ENCODE assay signal across 14 cellular contexts in the genomic region with DNA sequence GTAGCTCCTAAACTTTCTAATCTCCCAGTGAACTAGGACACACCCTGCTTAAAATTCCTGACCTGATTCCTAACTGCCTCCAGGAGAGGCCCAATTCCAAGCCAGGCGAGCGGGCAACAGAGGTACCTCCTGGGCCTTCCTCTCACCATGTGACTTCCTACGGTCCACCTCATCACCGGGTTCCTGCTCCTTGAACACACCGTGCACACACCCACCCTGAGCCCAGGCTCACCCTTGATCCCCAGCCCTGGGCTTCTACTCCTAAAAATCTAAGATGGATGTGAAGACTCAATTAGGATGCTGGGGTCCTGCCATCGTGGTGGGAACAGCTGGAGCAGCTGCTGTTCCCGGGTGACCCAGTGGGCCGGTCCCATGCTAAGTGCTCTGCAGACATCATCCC.
"Had no signal": no experiment of that assay in that cellular context is flagged by ENCODE, and none has a peak within 500 bp of the region (broad histone marks: within the 10 kb centered on the region; RNA-seq: fewer than 3 reads in every experiment).

No MANE protein-coding gene starts in this region.

- H3K27me3 ChIP-seq: brain microvascular endothelial cell, foreskin keratinocyte, suprapubic skin had no signal

- H3K36me3 ChIP-seq: brain microvascular endothelial cell had no signal

- H3K4me1 ChIP-seq: foreskin keratinocyte had no signal

- H3K9me3 ChIP-seq: lower lobe of right lung, suprapubic skin had no signal

- ATAC-seq: foreskin keratinocyte; left cardiac atrium; lower lobe of right lung; stimulated activated naive CD8-positive, alpha-beta T cell treated with anti-CD3 and anti-CD28 coated beads, Interleukin-15, Interleukin-2, amounts not matched to agents 100 U/mL and 50 U/mL, for 24 hours had no signal

- H3K4me3 ChIP-seq: lower lobe of right lung, skin epidermis, suprapubic skin had no signal

- DNase-seq: activated T-cell treated with anti-CD3 and anti-CD28 coated beads for 4 hours; amniotic stem cell; brain microvascular endothelial cell; cortex of kidney; effector memory CD4-positive, alpha-beta T cell; foreskin keratinocyte; immature natural killer cell; left cardiac atrium; midbrain; stimulated activated CD4-positive, alpha-beta T cell treated with anti-CD3 and anti-CD28 coated beads, Interleukin-4, amount 100 ng/mL, for 24 hours; stimulated activated naive CD8-positive, alpha-beta T cell treated with anti-CD3 and anti-CD28 coated beads, Interleukin-15, Interleukin-2, amounts not matched to agents 100 U/mL and 50 U/mL, for 24 hours had no signal

- H3K27ac ChIP-seq: brain microvascular endothelial cell, foreskin keratinocyte, lower lobe of right lung, skin epidermis, suprapubic skin had no signal
